In genomic region chr13:44760434-44760833, GRCh38 we compare ENCODE assay signal across 17 cellular contexts.
DNase-seq lines count a peak whose midpoint lies in the region; ATAC-seq, FAIRE-seq and TF ChIP-seq lines count a peak whose summit lies in the region.
"Had no signal": no experiment of that assay in that cellular context is flagged by ENCODE, and none has a peak within 500 bp of the region (broad histone marks: within the 10 kb centered on the region; RNA-seq: fewer than 3 reads in every experiment).

No MANE protein-coding gene starts in this region.

- H3K14ac ChIP-seq in trophoblast cell (ENCODE audit: low read length), result no peak overlapping the region

- CTCF ChIA-PET in Calu3 (lab: Charles Lee), result no interaction called here

- H3K27me3 ChIP-seq in trophoblast cell (ENCODE audit: insufficient read depth, low read length) (no peaks in the 10 kb centered on the region), uterus (no peaks in the 10 kb centered on the region)
- H3K27me3 ChIP-seq: ascending aorta had no signal

- WGBS in trophoblast cell (ENCODE audit: extremely low coverage, insufficient coverage, insufficient read length), result no CpG with 5 or more reads among the region's 1 CpG

- peak overlapping the region; percentile 51 for H2BK12ac ChIP-seq in trophoblast cell (ENCODE audit: low read length)

- no peak overlapping the region for H2BK5ac ChIP-seq in trophoblast cell (ENCODE audit: low read depth, low read length, poor library complexity)

- no peak overlapping the region for H4K12ac ChIP-seq in trophoblast cell (ENCODE audit: low read depth, low read length)

- peaks cover 12 to 18% of the 10 kb centered on the region in 2 experiments for H3K4me1 ChIP-seq in trophoblast cell (ENCODE audit: control insufficient read depth in 1 of 2, insufficient read depth in 2 of 2, low read length in 2 of 2)
- H3K4me1 ChIP-seq in uterus, result no peaks in the 10 kb centered on the region

- H3K9me3 ChIP-seq in trophoblast cell (ENCODE audit: insufficient read depth, low read depth, low read length) (no peaks in the 10 kb centered on the region), uterus (no peaks in the 10 kb centered on the region)
- H3K9me3 ChIP-seq: ascending aorta had no signal

- no peak overlapping the region for H3K18ac ChIP-seq in trophoblast cell (ENCODE audit: low read length)

- no peak overlapping the region for H3K23ac ChIP-seq in trophoblast cell (ENCODE audit: low read length)

- peaks cover 3% of the 10 kb centered on the region for H3K79me1 ChIP-seq in trophoblast cell (ENCODE audit: low read length)

- H3K4me1 Mint-ChIP-seq in Calu3 (ENCODE audit: low read depth, unreplicated experiment), result peaks cover 72% of the 10 kb centered on the region

- TF ChIP-seq CTCF in Calu3 (IDR thresholded peaks at IDR 0.05; ENCODE audit: unreplicated experiment) (no peak), uterus (IDR thresholded peaks at IDR 0.05) (no peak)

- no peak overlapping the region for H2AK5ac ChIP-seq in trophoblast cell (ENCODE audit: low read length)

- H3K4me3 ChIP-seq in trophoblast cell (ENCODE audit: low read depth, low read length) (no peak overlapping the region), uterus (no peak overlapping the region)
- H3K4me3 ChIP-seq: ascending aorta, SK-N-MC had no signal

- intact Hi-C loops in Calu3 (cut with micrococcal nuclease; ENCODE audit: unreplicated experiment), result loop anchor here (10.0 kb wide), 1 partner anchor 54 kb away; no protein-coding TSS in a partner anchor
- intact Hi-C loops in uterus (cut with DNase I; ENCODE audit: low total_unique reads), result no loop called here

- H3K36me3 ChIP-seq in trophoblast cell (ENCODE audit: control insufficient read depth in 1 of 2, insufficient read depth in 2 of 2, low read length in 2 of 2), result no peaks in the 10 kb centered on the region
- H3K36me3 ChIP-seq in uterus, result no peaks in the 10 kb centered on the region
- H3K36me3 ChIP-seq: ascending aorta had no signal

- H3K4me3 Mint-ChIP-seq in Calu3 (ENCODE audit: low read depth, unreplicated experiment), result no peak overlapping the region
- H3K4me3 Mint-ChIP-seq: activated naive CD4-positive, alpha-beta T cell treated with anti-CD3 and anti-CD28 coated beads for 36 hours; immature natural killer cell; nephron had no signal

- no peak for FAIRE-seq in RCC 7860 (lab: Jason Lieb, UNC)
- FAIRE-seq: G401.6 had no signal

- H2AFZ ChIP-seq in trophoblast cell (ENCODE audit: insufficient read depth, low read length, poor library complexity), result no peak overlapping the region

- BruUV-seq in Calu3 (replicated peaks; lab: Mats Ljungman, UMichigan), result no TSS peak

- H3K27ac Mint-ChIP-seq in Calu3 (ENCODE audit: unreplicated experiment), result peak overlapping the region; percentile 87
- H3K27ac Mint-ChIP-seq: activated naive CD4-positive, alpha-beta T cell treated with anti-CD3 and anti-CD28 coated beads for 36 hours; immature natural killer cell had no signal

- H3K4ac ChIP-seq in trophoblast cell (ENCODE audit: low read depth, low read length), result no peak overlapping the region

- TF ChIP-seq POLR2A in uterus (IDR thresholded peaks at IDR 0.05), result no peak

- no peak overlapping the region for H3K4me2 ChIP-seq in trophoblast cell (ENCODE audit: low read length)

- H4K8ac ChIP-seq in trophoblast cell (ENCODE audit: low read depth, low read length), result no peak overlapping the region

- H3K27me3 Mint-ChIP-seq in Calu3 (ENCODE audit: unreplicated experiment), result no peaks in the 10 kb centered on the region

- no peak overlapping the region for H3K27ac ChIP-seq in trophoblast cell (ENCODE audit: low read depth, low read length)
- H3K27ac ChIP-seq in uterus, result no peak overlapping the region
- H3K27ac ChIP-seq: SK-N-MC had no signal

- DNase-seq in Calu3 (no peak), NCI-H69 (lab: John Stamatoyannopoulos, UW) (peak; percentile 32), trophoblast cell (peak in 1 of 2 donors; percentile 36), NCI-H446 (lab: John Stamatoyannopoulos, UW) (no peak), uterus (no peak), RCC 7860 (ENCODE audit: low spot score) (no peak)
- DNase-seq in stimulated activated naive CD4-positive, alpha-beta T cell treated with Interleukin-2 at 50 U/mL for 16 hours (lab: John Stamatoyannopoulos, UW), result no peak
- DNase-seq: activated naive CD4-positive, alpha-beta T cell treated with anti-CD3 and anti-CD28 coated beads for 36 hours; cortex of kidney; immature natural killer cell; NCI-H524; retina had no signal

- H3K79me2 ChIP-seq in trophoblast cell (ENCODE audit: control insufficient read depth, insufficient read depth, low read length, poor library complexity), result no peaks in the 10 kb centered on the region

- peaks cover 9% of the 10 kb centered on the region for H3K36me3 Mint-ChIP-seq in Calu3 (ENCODE audit: insufficient read depth, unreplicated experiment)
- H3K36me3 Mint-ChIP-seq: immature natural killer cell had no signal

- H3K9ac ChIP-seq in trophoblast cell (ENCODE audit: low read length), result no peak overlapping the region

- H2BK120ac ChIP-seq in trophoblast cell (ENCODE audit: insufficient read depth, low read length, poor library complexity), result no peak overlapping the region

- ATAC-seq in esophagus mucosa, result peak; percentile 27

- no peak overlapping the region for H4K91ac ChIP-seq in trophoblast cell (ENCODE audit: low read depth, low read length)

- H3K9me3 Mint-ChIP-seq in Calu3 (ENCODE audit: low read depth, unreplicated experiment), result no peaks in the 10 kb centered on the region
- H3K9me3 Mint-ChIP-seq: activated naive CD4-positive, alpha-beta T cell treated with anti-CD3 and anti-CD28 coated beads for 36 hours; immature natural killer cell; nephron had no signal
